In genomic region chr20:31594002-31594557, GRCh38 we compare ENCODE assay signal across 12 cellular contexts. TPM values are rescaled to one million over a fixed set of nuclear protein-coding genes. Genes with fewer than 3 reads are reported as not detected.
DNase-seq lines count a peak whose midpoint lies in the region; ATAC-seq and TF ChIP-seq lines count a peak whose summit lies in the region.
"Had no signal": no experiment of that assay in that cellular context is flagged by ENCODE, and none has a peak within 500 bp of the region (broad histone marks: within the 10 kb centered on the region; RNA-seq: fewer than 3 reads in every experiment).

No MANE protein-coding gene starts in this region.

- intact Hi-C loops in heart right ventricle (cut with DNase I) (loop anchor here in 2 of 10 donors (2.0 kb wide), 1 partner anchor 15 kb away; no protein-coding TSS in a partner anchor), Right ventricle myocardium inferior (cut with DNase I) (loop anchor here (2.0 kb wide), 1 partner anchor 15 kb away; no protein-coding TSS in a partner anchor)

- 88 to 96% methylated on average over 12 to 13 of the region's 13 CpGs for WGBS in heart right ventricle, 2 donors
- WGBS in endodermal cell (ENCODE audit: insufficient coverage in 1 of 2, insufficient read length in 1 of 2), 2 experiments: 95 to 100% methylated on average over 1 to 13 of the region's 13 CpGs
- 85% methylated on average over 13 of the region's 13 CpGs for WGBS in urinary bladder

- H3K4me3 Mint-ChIP-seq in endodermal cell: no peak overlapping the region
- H3K4me3 Mint-ChIP-seq: activated naive CD8-positive, alpha-beta T cell treated with anti-CD3 and anti-CD28 coated beads, Interleukin-2, amount 50 U/mL, for 24 hours; activated T-cell treated with anti-CD3 and anti-CD28 coated beads, Interleukin-2, amount 50 U/mL, for 24 hours had no signal

- ATAC-seq in heart right ventricle (no peak), Right ventricle myocardium inferior (no peak), GM18867 (IDR thresholded peaks at IDR 0.05; ENCODE audit: unreplicated experiment) (no peak)

- H3K9ac ChIP-seq in endodermal cell (ENCODE audit: extremely low read depth, low read length, poor library complexity, severe bottlenecking) (no peak overlapping the region), mucosa of rectum (ENCODE audit: low read depth in 1 of 2, low read length in 2 of 2) (peak overlapping the region; percentile 60 to 66)

- TF ChIP-seq CTCF in heart right ventricle (IDR thresholded peaks at IDR 0.05) (no peak), endodermal cell (conservative IDR thresholded peaks at IDR 0.05) (no peak)

- H3K36me3 ChIP-seq in heart right ventricle (no peaks in the 10 kb centered on the region), endodermal cell (ENCODE audit: control insufficient read depth, insufficient read depth, low read length) (no peaks in the 10 kb centered on the region), mucosa of rectum (ENCODE audit: control insufficient read depth in 2 of 2, insufficient read depth in 2 of 2, low read length in 2 of 2) (no peaks in the 10 kb centered on the region), urinary bladder (ENCODE audit: insufficient read depth) (no peaks in the 10 kb centered on the region)

- H3K27me3 Mint-ChIP-seq in endodermal cell (ENCODE audit: insufficient read depth): no peaks in the 10 kb centered on the region

- peak overlapping the region; percentile 36 to 98 (median 86) for H3K27ac ChIP-seq in heart right ventricle
- no peak overlapping the region for H3K27ac ChIP-seq in endodermal cell (ENCODE audit: low read depth, low read length)
- H3K27ac ChIP-seq in mucosa of rectum (ENCODE audit: low read depth in 2 of 2, low read length in 2 of 2): peak overlapping the region; percentile 93 to 96
- H3K27ac ChIP-seq in urinary bladder (ENCODE audit: low read depth): peak overlapping the region; percentile 58

- peak overlapping the region; percentile 87 for H3K27ac Mint-ChIP-seq in endodermal cell
- H3K27ac Mint-ChIP-seq: activated naive CD8-positive, alpha-beta T cell treated with anti-CD3 and anti-CD28 coated beads, Interleukin-2, amount 50 U/mL, for 24 hours; activated T-cell treated with anti-CD3 and anti-CD28 coated beads, Interleukin-2, amount 50 U/mL, for 24 hours had no signal

- H3K36me3 Mint-ChIP-seq in endodermal cell (ENCODE audit: low read depth): no peaks in the 10 kb centered on the region

- H3K27me3 ChIP-seq in heart right ventricle: no peaks in the 10 kb centered on the region
- H3K27me3 ChIP-seq in endodermal cell (ENCODE audit: control insufficient read depth, insufficient read depth, low read length, poor library complexity, severe bottlenecking): no peaks in the 10 kb centered on the region
- no peaks in the 10 kb centered on the region for H3K27me3 ChIP-seq in mucosa of rectum (ENCODE audit: control insufficient read depth in 2 of 2, insufficient read depth in 2 of 2, low read length in 2 of 2)

- H3K4me1 Mint-ChIP-seq in endodermal cell: peaks cover 31% of the 10 kb centered on the region

- H3K9me3 ChIP-seq in heart right ventricle: no peaks in the 10 kb centered on the region
- H3K9me3 ChIP-seq in endodermal cell (ENCODE audit: control insufficient read depth, low read length): no peaks in the 10 kb centered on the region
- H3K9me3 ChIP-seq in mucosa of rectum (ENCODE audit: control insufficient read depth in 2 of 2, low read length in 2 of 2): no peaks in the 10 kb centered on the region

- H3K9me3 Mint-ChIP-seq in endodermal cell: no peaks in the 10 kb centered on the region
- H3K9me3 Mint-ChIP-seq: activated naive CD8-positive, alpha-beta T cell treated with anti-CD3 and anti-CD28 coated beads, Interleukin-2, amount 50 U/mL, for 24 hours; activated T-cell treated with anti-CD3 and anti-CD28 coated beads, Interleukin-2, amount 50 U/mL, for 24 hours had no signal

- DNase-seq in heart right ventricle (no peak), Right ventricle myocardium inferior (ENCODE audit: missing footprints) (no peak), endodermal cell (no peak), 8988T (no peak), hypothalamus (lab: John Stamatoyannopoulos, UW) (no peak)
- DNase-seq: activated naive CD8-positive, alpha-beta T cell treated with anti-CD3 and anti-CD28 coated beads, Interleukin-2, amount 50 U/mL, for 24 hours; activated T-cell treated with anti-CD3 and anti-CD28 coated beads, Interleukin-2, amount 50 U/mL, for 24 hours; NCI-H2171 treated with DMSO at 0.1 percent for 48 hours had no signal

- H3K4me3 ChIP-seq in heart right ventricle: no peak overlapping the region
- no peak overlapping the region for H3K4me3 ChIP-seq in endodermal cell (ENCODE audit: low read length)
- H3K4me3 ChIP-seq in mucosa of rectum (ENCODE audit: low read length in 2 of 2): peak overlapping the region; percentile 44 to 48
- H3K4me3 ChIP-seq in urinary bladder (ENCODE audit: low read depth, low read length): no peak overlapping the region

- peaks cover 9 to 48% (median 24%) of the 10 kb centered on the region in 9 donors for H3K4me1 ChIP-seq in heart right ventricle
- peaks cover 6% of the 10 kb centered on the region for H3K4me1 ChIP-seq in endodermal cell (ENCODE audit: control insufficient read depth, insufficient read depth, low read length)
- H3K4me1 ChIP-seq in mucosa of rectum (ENCODE audit: control insufficient read depth in 2 of 2, insufficient read depth in 2 of 2, low read length in 2 of 2): peaks cover 24 to 48% of the 10 kb centered on the region in 2 donors
- no peaks in the 10 kb centered on the region for H3K4me1 ChIP-seq in urinary bladder (ENCODE audit: insufficient read depth)

RNA-seq across cellular contexts. Expression of gene ID1, which starts 11.0 kb away (rescaled TPM):
- total RNA-seq in heart right ventricle: 100 to 1,000 TPM in 7 of 10 donors, 10 to 100 TPM in 3; 42.8 to 204 (median 109) TPM
- 100 to 1,000 TPM; 230 to 551 TPM for polyA plus RNA-seq in heart right ventricle
- 98.9 TPM for total RNA-seq in Right ventricle myocardium inferior
- total RNA-seq in endodermal cell: 100 to 1,000 TPM; 380 to 447 TPM
- 223 TPM for polyA plus RNA-seq in endodermal cell (2013, experiment 1 of 2)
- 194 TPM for polyA plus RNA-seq in endodermal cell (2013, experiment 2 of 2)
- total RNA-seq in urinary bladder: 500 TPM
- polyA plus RNA-seq in urinary bladder: 683 TPM

RNA-seq across cellular contexts. Expression of gene COX4I2, which starts 43.6 kb away (rescaled TPM):
- total RNA-seq in heart right ventricle: 10 to 100 TPM in 3 of 10 donors, 1 to 10 TPM in 7; 3.8 to 20.1 (median 7.5) TPM
- 100 to 1,000 TPM in 1 of 2 donors, 10 to 100 TPM in 1; 30.4 to 103 TPM for polyA plus RNA-seq in heart right ventricle
- total RNA-seq in Right ventricle myocardium inferior: 7.1 TPM
- total RNA-seq in endodermal cell: not detected
- not detected for polyA plus RNA-seq in endodermal cell (2013, experiment 1 of 2)
- not detected for polyA plus RNA-seq in endodermal cell (2013, experiment 2 of 2)
- total RNA-seq in urinary bladder: 4.8 TPM
- 10.1 TPM for polyA plus RNA-seq in urinary bladder
- total RNA-seq: HT1080 had no signal

Comparison
In these comparisons a context has a peak if more than half of its experiments do, and no peak if none do; other contexts are left out.
1. H3K4me3 ChIP-seq: peak in mucosa of rectum (2 of 2); none in heart right ventricle (0 of 10), endodermal cell (single experiment) and urinary bladder (single experiment).